1 cellular context compared by ENCODE assay signal in genomic region chr13:21037656-21038055, GRCh38.
TF ChIP-seq lines count a peak whose summit lies in the region.

No MANE protein-coding gene starts in this region.

TF ChIP-seq in H1, 55 proteins besides CTCF, POLR2A, EP300 and RAD21:
- no peak for TF ChIP-seq TEAD4 (IDR thresholded peaks at IDR 0.05; ENCODE audit: low read depth, low read length)
- TF ChIP-seq KDM1A (IDR thresholded peaks at IDR 0.05; ENCODE audit: borderline replicate concordance, low read length), result no peak
- TF ChIP-seq GABPA (IDR thresholded peaks at IDR 0.05; ENCODE audit: borderline replicate concordance, insufficient read depth, low read length), result no peak
- TF ChIP-seq TBP (IDR thresholded peaks at IDR 0.05; ENCODE audit: low read depth, low read length), result no peak
- no peak for TF ChIP-seq CBX5 (IDR thresholded peaks at IDR 0.05; ENCODE audit: low read depth, low read length)
- no peak for TF ChIP-seq SRF (IDR thresholded peaks at IDR 0.05; ENCODE audit: low read depth, low read length)
- no peak for TF ChIP-seq GTF2F1 (IDR thresholded peaks at IDR 0.05; ENCODE audit: borderline replicate concordance, low read depth, low read length)
TF ChIP-seq in H1: peak in this region for 0.
